ENCODE assay signal across 9 cellular contexts in genomic region chr11:28913883-28914282, GRCh38.
"Had no signal": no experiment of that assay in that cellular context is flagged by ENCODE, and none has a peak within 500 bp of the region (broad histone marks: within the 10 kb centered on the region; RNA-seq: fewer than 3 reads in every experiment).

No MANE protein-coding gene starts in this region.

- H3K36me3 ChIP-seq: HAP-1 had no signal

- H3K4me2 ChIP-seq: GM23338 had no signal

- H3K4me1 ChIP-seq: HAP-1 had no signal

- H3K9me3 Mint-ChIP-seq: GM23338, H9, HFFc6 had no signal

- H3K4me3 ChIP-seq: GM23248, GM23338, HAP-1 had no signal

- H3K27ac Mint-ChIP-seq: GM23338, H9, HFFc6 had no signal

- DNase-seq: GM23248, GOT3, H7, H9, HCEC 1CT, HFFc6 had no signal

- H2AFZ ChIP-seq: GM23248, GM23338 had no signal

- H3K4me3 Mint-ChIP-seq: GM23338, H9, HFFc6 had no signal

- ATAC-seq: GM23338, HCT116 had no signal

- H3K27ac ChIP-seq: GM23248 had no signal

- H3K9ac ChIP-seq: GM23248 had no signal

- H3K9me3 ChIP-seq: HAP-1 had no signal
